Comparison of ENCODE assay signal across 24 cellular contexts in genomic region chr15:38187646-38188313, GRCh38.
DNase-seq lines count a peak whose midpoint lies in the region; ATAC-seq and TF ChIP-seq lines count a peak whose summit lies in the region.
"Had no signal": no experiment of that assay in that cellular context is flagged by ENCODE, and none has a peak within 500 bp of the region (broad histone marks: within the 10 kb centered on the region; RNA-seq: fewer than 3 reads in every experiment).

No MANE protein-coding gene starts in this region.

- H3K4me3 ChIP-seq in lower lobe of right lung = no peak overlapping the region
- H3K4me3 ChIP-seq: cardiac muscle cell had no signal

- intact Hi-C loops in lower lobe of right lung (cut with DNase I) = no loop called here

- no peaks in the 10 kb centered on the region for H3K27me3 ChIP-seq in lower lobe of right lung (ENCODE audit: low read depth)
- H3K27me3 ChIP-seq: cardiac muscle cell had no signal

- H3K27ac ChIP-seq in lower lobe of right lung = peak overlapping the region; percentile 42
- H3K27ac ChIP-seq: cardiac muscle cell had no signal

- H3K4me3 Mint-ChIP-seq in T-helper 17 cell (no peak overlapping the region), mesothelial cell of epicardium (no peak overlapping the region)
- H3K4me3 Mint-ChIP-seq: activated CD4-positive, alpha-beta T cell treated with anti-CD3 and anti-CD28 coated beads for 36 hours; activated naive CD4-positive, alpha-beta T cell treated with anti-CD3 and anti-CD28 coated beads, Interleukin-2, amount 10 ng/mL, durations not matched to agents 7 days and 5 days; activated T-cell treated with anti-CD3 and anti-CD28 coated beads, Interleukin-2, amount 50 U/mL, for 72 hours; CD8-positive, alpha-beta memory T cell; HFFc6; stimulated activated effector memory CD8-positive, alpha-beta T cell treated with anti-CD3 and anti-CD28 coated beads, Interleukin-12 subunit alpha, Interleukin-12 subunit beta, amount 100 ng/mL, for 72 hours had no signal

- H3K27me3 Mint-ChIP-seq in T-helper 17 cell (peaks cover 43% of the 10 kb centered on the region), mesothelial cell of epicardium (ENCODE audit: low read depth) (no peaks in the 10 kb centered on the region)

- H3K27ac Mint-ChIP-seq in T-helper 17 cell (no peak overlapping the region), mesothelial cell of epicardium (no peak overlapping the region)
- H3K27ac Mint-ChIP-seq: activated CD4-positive, alpha-beta T cell treated with anti-CD3 and anti-CD28 coated beads for 36 hours; activated naive CD4-positive, alpha-beta T cell treated with anti-CD3 and anti-CD28 coated beads, Interleukin-2, amount 10 ng/mL, durations not matched to agents 7 days and 5 days; activated T-cell treated with anti-CD3 and anti-CD28 coated beads, Interleukin-2, amount 50 U/mL, for 72 hours; CD8-positive, alpha-beta memory T cell; HFFc6; progenitor cell of endocrine pancreas; stimulated activated effector memory CD8-positive, alpha-beta T cell treated with anti-CD3 and anti-CD28 coated beads, Interleukin-12 subunit alpha, Interleukin-12 subunit beta, amount 100 ng/mL, for 72 hours had no signal

- H3K9me3 ChIP-seq in lower lobe of right lung (no peaks in the 10 kb centered on the region), T-helper 17 cell (ENCODE audit: control insufficient read depth, low read length, poor library complexity, severe bottlenecking) (no peaks in the 10 kb centered on the region)

- DNase-seq in NCI-H345 (lab: John Stamatoyannopoulos, UW) = peak; percentile 1
- no peak for DNase-seq in NCI-H345 treated with DMSO at 0.1 percent for 48 hours (lab: John Stamatoyannopoulos, UW; ENCODE audit: unreplicated experiment)
- peak; percentile 35 to 45 for DNase-seq in dermis microvascular lymphatic vessel endothelial cell (ENCODE audit: low read depth in 2 of 2)
- DNase-seq in lower lobe of right lung = no peak
- no peak for DNase-seq in activated CD8-positive, alpha-beta memory T cell treated with anti-CD3 and anti-CD28 coated beads, Interleukin-2, amount 50 U/mL, for 48 hours
- DNase-seq in GM19240 (ENCODE audit: insufficient read length, low spot score) = no peak
- no peak for DNase-seq in T-helper 17 cell
- no peak for DNase-seq in mesothelial cell of epicardium (ENCODE audit: low spot score in 2 of 2, unreplicated experiment in 2 of 2)
- DNase-seq: 8988T; activated CD4-positive, alpha-beta T cell treated with anti-CD3 and anti-CD28 coated beads for 36 hours; activated naive CD4-positive, alpha-beta T cell treated with anti-CD3 and anti-CD28 coated beads, Interleukin-2, amount 10 ng/mL, durations not matched to agents 7 days and 5 days; activated T-cell treated with anti-CD3 and anti-CD28 coated beads, Interleukin-2, amount 50 U/mL, for 72 hours; amygdala; CD8-positive, alpha-beta memory T cell; DMS79; head of caudate nucleus; HFFc6; left ventricle myocardium superior; NCI-H2029; NCI-H524; SHP77 had no signal

- H3K4me1 Mint-ChIP-seq in T-helper 17 cell = no peaks in the 10 kb centered on the region
- peaks cover 12% of the 10 kb centered on the region for H3K4me1 Mint-ChIP-seq in mesothelial cell of epicardium
- H3K4me1 Mint-ChIP-seq: activated CD4-positive, alpha-beta T cell treated with anti-CD3 and anti-CD28 coated beads for 36 hours; activated naive CD4-positive, alpha-beta T cell treated with anti-CD3 and anti-CD28 coated beads, Interleukin-2, amount 10 ng/mL, durations not matched to agents 7 days and 5 days; CD8-positive, alpha-beta memory T cell; stimulated activated effector memory CD8-positive, alpha-beta T cell treated with anti-CD3 and anti-CD28 coated beads, Interleukin-12 subunit alpha, Interleukin-12 subunit beta, amount 100 ng/mL, for 72 hours had no signal

- TF ChIP-seq CTCF in lower lobe of right lung (IDR thresholded peaks at IDR 0.05) (no peak), mesothelial cell of epicardium (IDR thresholded peaks at IDR 0.05; ENCODE audit: unreplicated experiment) (no peak)

- H3K4me1 ChIP-seq in lower lobe of right lung = no peaks in the 10 kb centered on the region

- no peaks in the 10 kb centered on the region for H3K36me3 ChIP-seq in lower lobe of right lung
- H3K36me3 ChIP-seq: cardiac muscle cell had no signal

- no peaks in the 10 kb centered on the region for H3K9me3 Mint-ChIP-seq in mesothelial cell of epicardium
- H3K9me3 Mint-ChIP-seq: activated naive CD4-positive, alpha-beta T cell treated with anti-CD3 and anti-CD28 coated beads, Interleukin-2, amount 10 ng/mL, durations not matched to agents 7 days and 5 days; activated T-cell treated with anti-CD3 and anti-CD28 coated beads, Interleukin-2, amount 50 U/mL, for 72 hours; HFFc6; stimulated activated effector memory CD8-positive, alpha-beta T cell treated with anti-CD3 and anti-CD28 coated beads, Interleukin-12 subunit alpha, Interleukin-12 subunit beta, amount 100 ng/mL, for 72 hours had no signal

- H3K36me3 Mint-ChIP-seq in T-helper 17 cell (ENCODE audit: low read depth) (no peaks in the 10 kb centered on the region), mesothelial cell of epicardium (no peaks in the 10 kb centered on the region)
- H3K36me3 Mint-ChIP-seq: activated naive CD4-positive, alpha-beta T cell treated with anti-CD3 and anti-CD28 coated beads, Interleukin-2, amount 10 ng/mL, durations not matched to agents 7 days and 5 days; CD8-positive, alpha-beta memory T cell; stimulated activated effector memory CD8-positive, alpha-beta T cell treated with anti-CD3 and anti-CD28 coated beads, Interleukin-12 subunit alpha, Interleukin-12 subunit beta, amount 100 ng/mL, for 72 hours had no signal

- ATAC-seq in lower lobe of right lung = peak; percentile 87 to 91
- no peak for ATAC-seq in T-helper 17 cell
- ATAC-seq: activated CD4-positive, alpha-beta T cell treated with anti-CD3 and anti-CD28 coated beads for 36 hours; activated T-cell treated with anti-CD3 and anti-CD28 coated beads, Interleukin-2, amount 50 U/mL, for 72 hours; left ventricle myocardium superior; stimulated activated effector memory CD8-positive, alpha-beta T cell treated with anti-CD3 and anti-CD28 coated beads, Interleukin-12 subunit alpha, Interleukin-12 subunit beta, amount 100 ng/mL, for 72 hours had no signal

Comparison
In these comparisons a context has a peak if more than half of its experiments do, and no peak if none do; other contexts are left out.
1. DNase-seq: peak in NCI-H345 (single experiment) and dermis microvascular lymphatic vessel endothelial cell (2 of 2); none in NCI-H345 treated with DMSO at 0.1 percent for 48 hours (single experiment), lower lobe of right lung (single experiment), activated CD8-positive, alpha-beta memory T cell treated with anti-CD3 and anti-CD28 coated beads, Interleukin-2, amount 50 U/mL, for 48 hours (single experiment), GM19240 (single experiment), T-helper 17 cell (0 of 3) and mesothelial cell of epicardium (0 of 2).